7 cellular contexts compared by ENCODE assay signal in the genomic region with DNA sequence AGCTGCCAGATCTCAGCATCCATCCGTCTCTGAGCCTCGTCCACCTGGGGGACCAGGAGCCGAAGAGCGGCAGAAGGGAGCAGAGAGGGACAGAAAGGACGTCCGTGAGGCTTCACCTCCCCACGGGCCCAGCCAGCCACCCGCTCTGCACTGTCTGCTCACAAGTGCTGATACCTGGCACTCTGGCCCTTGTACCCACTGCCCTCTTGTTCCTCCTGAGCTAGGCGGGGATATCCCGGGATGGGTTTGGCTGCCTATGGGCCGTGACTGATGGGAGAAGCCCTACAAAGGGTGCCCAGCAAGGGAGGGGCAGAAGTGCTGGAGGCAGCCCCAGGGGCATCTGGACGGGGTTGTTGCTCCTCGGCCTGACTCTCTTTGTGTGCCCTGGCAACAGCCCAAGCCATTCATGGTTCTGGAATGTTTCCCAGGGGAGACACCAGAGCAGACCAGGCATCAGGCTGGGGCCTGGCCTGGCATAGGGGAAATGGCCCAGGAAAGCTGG. TPM values are rescaled to one million over a fixed set of nuclear protein-coding genes. Genes with fewer than 3 reads are reported as not detected.
DNase-seq lines count a peak whose midpoint lies in the region; ATAC-seq, FAIRE-seq and TF ChIP-seq lines count a peak whose summit lies in the region.

No MANE protein-coding gene starts in this region.

- WGBS in adrenal gland, 4 donors = 61 to 64% (median 64%) methylated on average over 13 of the region's 13 CpGs

- H3K36me3 ChIP-seq in adrenal gland (replicated peaks in 1 of 2) (peaks cover 0 to 62% of the 10 kb centered on the region in 2 donors), right atrium auricular region (peaks cover 87% of the 10 kb centered on the region)

- TF ChIP-seq CTCF in adrenal gland (IDR thresholded peaks at IDR 0.05) (no peak), right atrium auricular region (IDR thresholded peaks at IDR 0.05) (no peak)

- H3K9me3 ChIP-seq in adrenal gland (replicated peaks in 1 of 3) (no peaks in the 10 kb centered on the region), right atrium auricular region (no peaks in the 10 kb centered on the region)

- ATAC-seq in GM21619 (IDR thresholded peaks at IDR 0.05; ENCODE audit: unreplicated experiment) = no peak
- no peak for ATAC-seq in GM19023 (IDR thresholded peaks at IDR 0.05; ENCODE audit: unreplicated experiment)

- H3K4me1 ChIP-seq in adrenal gland (replicated peaks in 1 of 2) (peaks cover 0 to 9% of the 10 kb centered on the region in 2 donors), right atrium auricular region (peaks cover 0 to 24% of the 10 kb centered on the region in 2 donors)

- FAIRE-seq in HTR-8/SVneo (lab: Jason Lieb, UNC) = peak; percentile 66

- peak; percentile 89 for DNase-seq in HTR-8/SVneo (ENCODE audit: insufficient read length, low spot score)
- DNase-seq in adrenal gland = peak; percentile 82 to 96 (median 93)
- DNase-seq in right atrium auricular region (ENCODE audit: low spot score) = peak; percentile 92
- peak; percentile 73 for DNase-seq in stromal cell of bone marrow (ENCODE audit: low read depth)
- DNase-seq in activated T-cell treated with anti-CD3 and anti-CD28 coated beads, Interleukin-2, amount 50 U/mL, for 48 hours = no peak

- no peak for TF ChIP-seq POLR2A in adrenal gland (IDR thresholded peaks at IDR 0.05)

- H3K4me3 ChIP-seq in adrenal gland (no peak overlapping the region), right atrium auricular region (no peak overlapping the region)

- peak overlapping the region in 2 of 5 donors; percentile 52 to 79 for H3K27ac ChIP-seq in adrenal gland
- peak overlapping the region; percentile 70 to 78 for H3K27ac ChIP-seq in right atrium auricular region

- intact Hi-C loops in adrenal gland (cut with DNase I) = loop anchor here in 1 of 2 donors (10.0 kb wide), 1 partner anchor 95 kb away; no protein-coding TSS in a partner anchor

- H3K27me3 ChIP-seq in adrenal gland (no peaks in the 10 kb centered on the region), right atrium auricular region (no peaks in the 10 kb centered on the region)

RNA-seq across cellular contexts. Expression of a gene that starts 57.6 kb away (rescaled TPM):
- total RNA-seq in adrenal gland (1 to 10 TPM in 4 of 8 donors, under 1 TPM in 3, not detected in 1; 0.35 to 1.7 (median 1.1) TPM), right atrium auricular region (not detected)
- polyA plus RNA-seq in adrenal gland = 1 to 10 TPM in 2 of 3 donors, under 1 TPM in 1; 0.16 to 9.4 (median 5.4) TPM

Comparison
In these comparisons a context has a peak if more than half of its experiments do, and no peak if none do; other contexts are left out.
1. DNase-seq: peak in HTR-8/SVneo (single experiment), adrenal gland (7 of 7), right atrium auricular region (single experiment) and stromal cell of bone marrow (single experiment); none in activated T-cell treated with anti-CD3 and anti-CD28 coated beads, Interleukin-2, amount 50 U/mL, for 48 hours (0 of 2).